In genomic region chr6:104326173-104327001, GRCh38 we compare ENCODE assay signal across 10 cellular contexts.
DNase-seq lines count a peak whose midpoint lies in the region; ATAC-seq and TF ChIP-seq lines count a peak whose summit lies in the region.
"Had no signal": no experiment of that assay in that cellular context is flagged by ENCODE, and none has a peak within 500 bp of the region (broad histone marks: within the 10 kb centered on the region; RNA-seq: fewer than 3 reads in every experiment).

No MANE protein-coding gene starts in this region.

- no peak overlapping the region for H3K4me3 Mint-ChIP-seq in CD8-positive, alpha-beta T cell
- no peak overlapping the region for H3K4me3 Mint-ChIP-seq in activated T-cell treated with anti-CD3 and anti-CD28 coated beads, Interleukin-2, amount 50 U/mL, for 24 hours
- H3K4me3 Mint-ChIP-seq: activated T-cell treated with anti-CD3 and anti-CD28 coated beads, Interleukin-2, amount 50 U/mL, for 72 hours had no signal

- no peaks in the 10 kb centered on the region for H3K4me1 ChIP-seq in CD8-positive, alpha-beta T cell (ENCODE audit: insufficient read depth, low read length)

- peak; percentile 53 for DNase-seq in amniotic epithelial cell (ENCODE audit: low read depth)
- DNase-seq in skeletal muscle cell (ENCODE audit: low read depth) = peak; percentile 92
- no peak for DNase-seq in CD8-positive, alpha-beta T cell
- DNase-seq in stimulated activated CD4-positive, alpha-beta T cell treated with anti-CD3 and anti-CD28 coated beads, Interleukin-4, amount 100 ng/mL, for 1 hour = no peak
- DNase-seq in activated T-cell treated with anti-CD3 and anti-CD28 coated beads, Interleukin-2, amount 50 U/mL, for 24 hours = no peak
- DNase-seq in HUDEP-2 (lab: John Stamatoyannopoulos, UW; ENCODE audit: unreplicated experiment in 76 of 76) = no peak
- DNase-seq: activated T-cell treated with anti-CD3 and anti-CD28 coated beads, Interleukin-2, amount 50 U/mL, for 72 hours; hippocampal formation had no signal

- CTCF ChIA-PET in CD8-positive, alpha-beta T cell (lab: Charles Lee) = no interaction called here

- no peaks in the 10 kb centered on the region for H3K36me3 Mint-ChIP-seq in CD8-positive, alpha-beta T cell
- H3K36me3 Mint-ChIP-seq in activated T-cell treated with anti-CD3 and anti-CD28 coated beads, Interleukin-2, amount 50 U/mL, for 24 hours (ENCODE audit: low read depth) = no peaks in the 10 kb centered on the region

- H3K4me3 ChIP-seq in skeletal muscle cell (ENCODE audit: low read depth, low read length) = no peak overlapping the region
- H3K4me3 ChIP-seq in CD8-positive, alpha-beta T cell (ENCODE audit: low read depth, low read length) = no peak overlapping the region

- H3K27me3 Mint-ChIP-seq in CD8-positive, alpha-beta T cell (ENCODE audit: low read depth) = no peaks in the 10 kb centered on the region
- H3K27me3 Mint-ChIP-seq in activated T-cell treated with anti-CD3 and anti-CD28 coated beads, Interleukin-2, amount 50 U/mL, for 24 hours = no peaks in the 10 kb centered on the region

- H3K36me3 ChIP-seq in CD8-positive, alpha-beta T cell (ENCODE audit: insufficient read depth, low read length) = no peaks in the 10 kb centered on the region

- TF ChIP-seq CTCF in CD8-positive, alpha-beta T cell (IDR thresholded peaks at IDR 0.05) = no peak

- H3K9me3 Mint-ChIP-seq in CD8-positive, alpha-beta T cell = no peaks in the 10 kb centered on the region
- no peaks in the 10 kb centered on the region for H3K9me3 Mint-ChIP-seq in activated T-cell treated with anti-CD3 and anti-CD28 coated beads, Interleukin-2, amount 50 U/mL, for 24 hours
- H3K9me3 Mint-ChIP-seq: activated T-cell treated with anti-CD3 and anti-CD28 coated beads, Interleukin-2, amount 50 U/mL, for 72 hours had no signal

- H3K4me1 Mint-ChIP-seq in CD8-positive, alpha-beta T cell (ENCODE audit: low read depth) = no peaks in the 10 kb centered on the region
- H3K4me1 Mint-ChIP-seq in activated T-cell treated with anti-CD3 and anti-CD28 coated beads, Interleukin-2, amount 50 U/mL, for 24 hours (ENCODE audit: low read depth) = no peaks in the 10 kb centered on the region

- H3K27ac Mint-ChIP-seq in CD8-positive, alpha-beta T cell = no peak overlapping the region
- no peak overlapping the region for H3K27ac Mint-ChIP-seq in activated T-cell treated with anti-CD3 and anti-CD28 coated beads, Interleukin-2, amount 50 U/mL, for 24 hours
- H3K27ac Mint-ChIP-seq: activated T-cell treated with anti-CD3 and anti-CD28 coated beads, Interleukin-2, amount 50 U/mL, for 72 hours had no signal

- H3K27ac ChIP-seq in CD8-positive, alpha-beta T cell (ENCODE audit: low read depth, low read length) = no peak overlapping the region

- no peaks in the 10 kb centered on the region for H3K9me3 ChIP-seq in CD8-positive, alpha-beta T cell (ENCODE audit: low read length)

- intact Hi-C loops in CD8-positive, alpha-beta T cell (cut with DNase I, micrococcal nuclease) = no loop called here

- H3K27me3 ChIP-seq in CD8-positive, alpha-beta T cell (ENCODE audit: insufficient read depth, low read length) = no peaks in the 10 kb centered on the region

- POLR2A ChIA-PET in CD8-positive, alpha-beta T cell (lab: Charles Lee) = no interaction called here

- peak; percentile 66 for ATAC-seq in GM21360 (IDR thresholded peaks at IDR 0.05; ENCODE audit: unreplicated experiment)
- ATAC-seq in HG03378 (IDR thresholded peaks at IDR 0.05; ENCODE audit: unreplicated experiment) = peak; percentile 71
- ATAC-seq in CD8-positive, alpha-beta T cell = no peak
- ATAC-seq: activated T-cell treated with anti-CD3 and anti-CD28 coated beads, Interleukin-2, amount 50 U/mL, for 72 hours had no signal

Comparison
In these comparisons a context has a peak if more than half of its experiments do, and no peak if none do; other contexts are left out.
1. DNase-seq: peak in amniotic epithelial cell (single experiment) and skeletal muscle cell (single experiment); none in CD8-positive, alpha-beta T cell (0 of 7), stimulated activated CD4-positive, alpha-beta T cell treated with anti-CD3 and anti-CD28 coated beads, Interleukin-4, amount 100 ng/mL, for 1 hour (single experiment), activated T-cell treated with anti-CD3 and anti-CD28 coated beads, Interleukin-2, amount 50 U/mL, for 24 hours (single experiment) and HUDEP-2 (0 of 76).